Comparison of ENCODE assay signal across 12 cellular contexts in genomic region chr1:116496380-116496779, GRCh38.
DNase-seq lines count a peak whose midpoint lies in the region; TF ChIP-seq lines count a peak whose summit lies in the region.
"Had no signal": no experiment of that assay in that cellular context is flagged by ENCODE, and none has a peak within 500 bp of the region (broad histone marks: within the 10 kb centered on the region; RNA-seq: fewer than 3 reads in every experiment).

No MANE protein-coding gene starts in this region.

- DNase-seq in CD14-positive monocyte (ENCODE audit: low spot score) (no peak), MV-4-11 (lab: John Stamatoyannopoulos, UW) (peak; percentile 68), fibroblast of gingiva (ENCODE audit: low read depth) (peak; percentile 68), NCI-H82 treated with DMSO at 0.1 percent for 48 hours (lab: John Stamatoyannopoulos, UW; ENCODE audit: unreplicated experiment) (no peak), kidney glomerular epithelial cell (lab: John Stamatoyannopoulos, UW) (no peak), colonic mucosa (no peak)
- no peak for DNase-seq in activated effector memory CD4-positive, alpha-beta T cell treated with Interleukin-2 at 50 U/mL for 16 hours
- DNase-seq: COR-L47; MM.1S; stimulated activated CD4-positive, alpha-beta T cell treated with anti-CD3 and anti-CD28 coated beads, Interleukin-2, amount 100 ng/mL, for 24 hours had no signal

- intact Hi-C loops in CD14-positive monocyte (cut with micrococcal nuclease), result loop anchor here (5.0 to 10.0 kb wide), 2 partner anchors 122 to 354 kb away; partner anchors contain the start of gene ATP1A1 (in 1 of the 2)
- intact Hi-C loops in colonic mucosa (cut with DNase I), result loop anchor here (5.0 kb wide), 1 partner anchor 354 kb away; no protein-coding TSS in a partner anchor

- H3K4me1 Mint-ChIP-seq in CD14-positive monocyte (peaks cover 58% of the 10 kb centered on the region), nephron (peaks cover 36% of the 10 kb centered on the region)

- no peak overlapping the region for H3K9ac ChIP-seq in colonic mucosa (ENCODE audit: low read depth in 2 of 2, low read length in 2 of 2)

- H3K4me1 ChIP-seq in colonic mucosa, result no peaks in the 10 kb centered on the region

- no peak overlapping the region for H3K27ac ChIP-seq in colonic mucosa
- H3K27ac ChIP-seq: thoracic aorta had no signal

- no peak overlapping the region for H3K4me3 ChIP-seq in colonic mucosa
- H3K4me3 ChIP-seq: thoracic aorta had no signal

- H3K36me3 Mint-ChIP-seq in CD14-positive monocyte, result peaks cover 13 to 31% of the 10 kb centered on the region in 2 donors
- H3K36me3 Mint-ChIP-seq in nephron (ENCODE audit: low read depth), result no peaks in the 10 kb centered on the region

- H3K9me3 Mint-ChIP-seq in CD14-positive monocyte (peaks cover 0 to 3% (median 0%) of the 10 kb centered on the region in 7 donors), nephron (no peaks in the 10 kb centered on the region)

- no peaks in the 10 kb centered on the region for H3K36me3 ChIP-seq in colonic mucosa
- H3K36me3 ChIP-seq: thoracic aorta had no signal

- H3K9me3 ChIP-seq in colonic mucosa, result no peaks in the 10 kb centered on the region
- H3K9me3 ChIP-seq: thoracic aorta had no signal

- H3K27me3 Mint-ChIP-seq in CD14-positive monocyte (ENCODE audit: low read depth in 3 of 3), result peaks cover 0 to 2% (median 0%) of the 10 kb centered on the region in 3 donors
- no peaks in the 10 kb centered on the region for H3K27me3 Mint-ChIP-seq in nephron (ENCODE audit: low read depth)

- no peaks in the 10 kb centered on the region for H3K27me3 ChIP-seq in colonic mucosa

- TF ChIP-seq CTCF in CD14-positive monocyte (IDR thresholded peaks at IDR 0.05) (no peak), nephron (IDR thresholded peaks at IDR 0.05; ENCODE audit: unreplicated experiment in 3 of 3) (no peak), colonic mucosa (IDR thresholded peaks at IDR 0.05) (no peak)

- H3K4me3 Mint-ChIP-seq in CD14-positive monocyte (peak overlapping the region; percentile 20 to 67), nephron (no peak overlapping the region)

- H3K27ac Mint-ChIP-seq in CD14-positive monocyte (peak overlapping the region; percentile 80 to 95 (median 86)), nephron (peak overlapping the region; percentile 5 to 88 (median 50))

Comparison
In these comparisons a context has a peak if more than half of its experiments do, and no peak if none do; other contexts are left out.
1. DNase-seq: peak in MV-4-11 (single experiment) and fibroblast of gingiva (single experiment); none in CD14-positive monocyte (single experiment), activated effector memory CD4-positive, alpha-beta T cell treated with Interleukin-2 at 50 U/mL for 16 hours (single experiment), NCI-H82 treated with DMSO at 0.1 percent for 48 hours (single experiment), kidney glomerular epithelial cell (single experiment) and colonic mucosa (single experiment).
2. H3K4me3 Mint-ChIP-seq: peak in CD14-positive monocyte (2 of 2); none in nephron (0 of 3).